In genomic region chr2:26144953-26145680, GRCh38 we compare ENCODE assay signal across 9 cellular contexts. TPM values are rescaled to one million over a fixed set of nuclear protein-coding genes. Genes with fewer than 3 reads are reported as not detected.
DNase-seq lines count a peak whose midpoint lies in the region; FAIRE-seq and TF ChIP-seq lines count a peak whose summit lies in the region.
"Had no signal": no experiment of that assay in that cellular context is flagged by ENCODE, and none has a peak within 500 bp of the region (broad histone marks: within the 10 kb centered on the region; RNA-seq: fewer than 3 reads in every experiment).

No MANE protein-coding gene starts in this region.

- POLR2A ChIA-PET in MCF 10A (lab: Yijun Ruan, JAX) = interaction anchor here (0.6 to 3.5 kb wide), 6 partner anchors 112 to 293 kb away, joined by 4 to 16 read pairs (median 5); partner anchors contain the start of gene RAB10

- peak; percentile 84 for TF ChIP-seq CTCF in MCF 10A (IDR thresholded peaks at IDR 0.05; ENCODE audit: unreplicated experiment)

- H3K4me1 Mint-ChIP-seq in MCF 10A (ENCODE audit: insufficient read depth, unreplicated experiment) = peaks cover 6% of the 10 kb centered on the region

- BruUV-seq in MCF 10A (replicated peaks; lab: Mats Ljungman, UMichigan) = no TSS peak

- intact Hi-C loops in MCF 10A (cut with micrococcal nuclease) = loop anchor here (1.0 to 5.0 kb wide), 5 partner anchors 57 to 538 kb away; no protein-coding TSS in a partner anchor

- H3K27ac Mint-ChIP-seq in MCF 10A (ENCODE audit: low read depth, unreplicated experiment) = peak overlapping the region; percentile 72
- H3K27ac Mint-ChIP-seq: stimulated activated naive CD8-positive, alpha-beta T cell treated with anti-CD3 and anti-CD28 coated beads, Interleukin-15, Interleukin-2, amounts not matched to agents 100 ng/mL and 50 ng/mL, for 24 hours had no signal

- H3K9me3 Mint-ChIP-seq in MCF 10A (ENCODE audit: unreplicated experiment) = no peaks in the 10 kb centered on the region
- H3K9me3 Mint-ChIP-seq: stimulated activated naive CD8-positive, alpha-beta T cell treated with anti-CD3 and anti-CD28 coated beads, Interleukin-15, Interleukin-2, amounts not matched to agents 100 ng/mL and 50 ng/mL, for 24 hours had no signal

- peaks cover 6% of the 10 kb centered on the region for H3K27me3 Mint-ChIP-seq in MCF 10A (ENCODE audit: insufficient read depth, unreplicated experiment)

- no peak overlapping the region for H3K4me3 Mint-ChIP-seq in MCF 10A (ENCODE audit: unreplicated experiment)
- H3K4me3 Mint-ChIP-seq: stimulated activated naive CD8-positive, alpha-beta T cell treated with anti-CD3 and anti-CD28 coated beads, Interleukin-15, Interleukin-2, amounts not matched to agents 100 ng/mL and 50 ng/mL, for 24 hours had no signal

- H3K36me3 Mint-ChIP-seq in MCF 10A (ENCODE audit: insufficient read depth, unreplicated experiment) = peaks cover 12% of the 10 kb centered on the region

- DNase-seq in DMS 273 (lab: John Stamatoyannopoulos, UW; ENCODE audit: unreplicated experiment) (peak; percentile 89), DMS 273 treated with DMSO at 0.1 percent for 48 hours (lab: John Stamatoyannopoulos, UW) (no peak), NCI-H146 treated with DMSO at 0.1 percent for 48 hours (lab: John Stamatoyannopoulos, UW; ENCODE audit: unreplicated experiment) (peak; percentile 10), UCSD-AML1 (lab: John Stamatoyannopoulos, UW; ENCODE audit: unreplicated experiment) (peak; percentile 60), MCF 10A (ENCODE audit: unreplicated experiment) (peak; percentile 74), GOT3 (lab: John Stamatoyannopoulos, UW) (no peak)
- DNase-seq in stimulated activated CD4-positive, alpha-beta T cell treated with anti-CD3 and anti-CD28 coated beads, Interleukin-15, amount 100 ng/mL, for 24 hours = peak; percentile 74

- CTCF ChIA-PET in MCF 10A (lab: Yijun Ruan, JAX) = interaction anchor here (0.6 to 4.0 kb wide), 28 partner anchors 12 to 553 kb away, joined by 3 to 40 read pairs (median 4); no protein-coding TSS in a partner anchor

- FAIRE-seq in islet of Langerhans (lab: Jason Lieb, UNC) = peak; percentile 71

RNA-seq across cellular contexts. Expression of gene GAREM2, which starts 27.8 kb away (rescaled TPM):
- total RNA-seq in MCF 10A (2022) = 0.23 and 1.7 TPM in 2 replicates

Comparison
In these comparisons a context has a peak if more than half of its experiments do, and no peak if none do; other contexts are left out.
1. DNase-seq: peak in DMS 273 (single experiment), NCI-H146 treated with DMSO at 0.1 percent for 48 hours (single experiment), UCSD-AML1 (single experiment), MCF 10A (single experiment) and stimulated activated CD4-positive, alpha-beta T cell treated with anti-CD3 and anti-CD28 coated beads, Interleukin-15, amount 100 ng/mL, for 24 hours (single experiment); none in DMS 273 treated with DMSO at 0.1 percent for 48 hours (single experiment) and GOT3 (single experiment).